In the genomic region with DNA sequence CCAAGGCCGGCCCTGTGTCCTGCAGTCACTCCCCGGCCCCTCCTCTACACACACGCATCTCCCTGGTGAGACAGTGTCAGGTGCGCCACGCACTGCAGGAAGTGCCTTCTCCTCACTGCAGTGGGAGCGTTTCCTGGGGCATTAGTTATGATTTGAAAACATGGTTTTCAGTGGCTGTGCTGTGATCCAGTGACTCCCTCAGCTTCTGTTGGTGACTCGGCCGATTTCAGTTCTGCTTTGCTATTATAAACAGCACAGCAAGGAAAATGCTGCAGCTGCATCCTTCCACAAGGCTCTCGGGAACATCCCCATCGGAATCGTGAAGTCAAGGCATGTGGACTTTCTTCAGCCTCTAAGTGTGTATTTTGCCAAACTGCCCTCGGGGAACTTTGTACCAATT, we compare ENCODE assay signal across 21 cellular contexts. TPM values are rescaled to one million over a fixed set of nuclear protein-coding genes. Genes with fewer than 3 reads are reported as not detected.
DNase-seq lines count a peak whose midpoint lies in the region; FAIRE-seq and TF ChIP-seq lines count a peak whose summit lies in the region.
"Had no signal": no experiment of that assay in that cellular context is flagged by ENCODE, and none has a peak within 500 bp of the region (broad histone marks: within the 10 kb centered on the region; RNA-seq: fewer than 3 reads in every experiment).

No MANE protein-coding gene starts in this region.

- TF ChIP-seq CTCF in left ventricle myocardium inferior (IDR thresholded peaks at IDR 0.05; ENCODE audit: borderline replicate concordance) (no peak), kidney (IDR thresholded peaks at IDR 0.05; ENCODE audit: borderline replicate concordance, extremely low read depth, insufficient read depth) (no peak)

- H3K27me3 ChIP-seq in left ventricle myocardium inferior (ENCODE audit: low read depth): no peaks in the 10 kb centered on the region

- H3K36me3 ChIP-seq in left ventricle myocardium inferior (peaks cover 17% of the 10 kb centered on the region), kidney (ENCODE audit: control insufficient read depth in 1 of 2, insufficient read depth in 2 of 2, low read length in 2 of 2) (peaks cover 8 to 36% of the 10 kb centered on the region in 2 donors)

- H3K9ac ChIP-seq in kidney (ENCODE audit: low read length in 2 of 2): no peak overlapping the region

- DNase-seq in cardiac septum (ENCODE audit: low spot score): peak; percentile 62
- no peak for DNase-seq in left ventricle myocardium inferior
- DNase-seq in RPMI8226: peak; percentile 80
- DNase-seq in kidney: peak; percentile 31
- DNase-seq in ecto neural progenitor cell (ENCODE audit: low spot score): no peak
- DNase-seq in activated CD8-positive, alpha-beta memory T cell treated with anti-CD3 and anti-CD28 coated beads, Interleukin-2, amount 50 U/mL, for 4 hours: no peak
- DNase-seq in NCI-H524 treated with DMSO at 0.1 percent for 48 hours (lab: John Stamatoyannopoulos, UW): no peak
- DNase-seq in NCI-H2107 treated with DMSO at 0.1 percent for 48 hours (lab: John Stamatoyannopoulos, UW; ENCODE audit: unreplicated experiment): no peak
- DNase-seq: activated naive CD4-positive, alpha-beta T cell; activated T-cell treated with anti-CD3 and anti-CD28 coated beads for 4 hours; C1 segment of cervical spinal cord; effector memory CD8-positive, alpha-beta T cell; immature natural killer cell; lower lobe of right lung; NCI-H1048; NCI-H2081 treated with DMSO at 0.1 percent for 48 hours; NCI-H510A; SHP77 treated with DMSO at 0.1 percent for 48 hours had no signal

- H3K27ac ChIP-seq in left ventricle myocardium inferior (replicated peaks) (no peak overlapping the region), kidney (ENCODE audit: low read depth in 2 of 2, low read length in 2 of 2) (no peak overlapping the region)
- H3K27ac ChIP-seq: A549, lower lobe of right lung had no signal

- intact Hi-C loops in cardiac septum (cut with DNase I): no loop called here
- intact Hi-C loops in left ventricle myocardium inferior (cut with micrococcal nuclease): no loop called here
- intact Hi-C loops in kidney (cut with DNase I): no loop called here

- H3K4me3 ChIP-seq in left ventricle myocardium inferior: no peak overlapping the region
- H3K4me3 ChIP-seq in kidney (ENCODE audit: low read length in 2 of 2): no peak overlapping the region
- H3K4me3 ChIP-seq: A549, K562, lower lobe of right lung had no signal

- FAIRE-seq in kidney (lab: Jason Lieb, UNC): no peak
- FAIRE-seq: A549, G401.6, K562 had no signal

- peaks cover 12% of the 10 kb centered on the region for H3K4me1 ChIP-seq in left ventricle myocardium inferior
- H3K4me1 ChIP-seq in kidney (ENCODE audit: control insufficient read depth in 1 of 2, insufficient read depth in 1 of 2, low read depth in 1 of 2, low read length in 2 of 2): no peaks in the 10 kb centered on the region
- H3K4me1 ChIP-seq: A549, lower lobe of right lung had no signal

- no peaks in the 10 kb centered on the region for H3K9me3 ChIP-seq in left ventricle myocardium inferior (replicated peaks)
- no peaks in the 10 kb centered on the region for H3K9me3 ChIP-seq in kidney (ENCODE audit: control insufficient read depth in 1 of 2, low read length in 2 of 2)
- H3K9me3 ChIP-seq: A549, lower lobe of right lung had no signal

RNA-seq across cellular contexts. Expression of gene GINS1, which starts 54.3 kb away (rescaled TPM):
- total RNA-seq in cardiac septum (0.43 TPM), left ventricle myocardium inferior (0.41 TPM), kidney (2.4 TPM)
- 1.1 TPM for polyA plus RNA-seq in kidney (ENCODE audit: insufficient read depth, low read depth, low replicate concordance)

Comparison
In these comparisons a context has a peak if more than half of its experiments do, and no peak if none do; other contexts are left out.
1. DNase-seq: peak in cardiac septum (single experiment), RPMI8226 (single experiment) and kidney (single experiment); none in left ventricle myocardium inferior (single experiment), ecto neural progenitor cell (single experiment), activated CD8-positive, alpha-beta memory T cell treated with anti-CD3 and anti-CD28 coated beads, Interleukin-2, amount 50 U/mL, for 4 hours (single experiment), NCI-H524 treated with DMSO at 0.1 percent for 48 hours (single experiment) and NCI-H2107 treated with DMSO at 0.1 percent for 48 hours (single experiment).